In genomic region chr11:130721282-130721681, GRCh38 we compare ENCODE assay signal across 19 cellular contexts.
"Had no signal": no experiment of that assay in that cellular context is flagged by ENCODE, and none has a peak within 500 bp of the region (broad histone marks: within the 10 kb centered on the region; RNA-seq: fewer than 3 reads in every experiment).

No MANE protein-coding gene starts in this region.

- H3K9ac ChIP-seq: KMS-11 had no signal

- H3K36me3 ChIP-seq: SJCRH30 had no signal

- H3K4me1 Mint-ChIP-seq: IgD-negative memory B cell had no signal

- H3K27me3 Mint-ChIP-seq: IgD-negative memory B cell had no signal

- FAIRE-seq: K562 had no signal

- H3K4me3 Mint-ChIP-seq: IgD-negative memory B cell had no signal

- H3K9me3 ChIP-seq: SJCRH30 had no signal

- H3K27ac ChIP-seq: KMS-11, SJCRH30 had no signal

- ATAC-seq: K562, Right ventricle myocardium inferior had no signal

- H3K4me2 ChIP-seq: KMS-11 had no signal

- H3K27me3 ChIP-seq: SJCRH30 had no signal

- H3K27ac Mint-ChIP-seq: IgD-negative memory B cell had no signal

- H3K4me3 ChIP-seq: K562, SJCRH30 had no signal

- DNase-seq: Kasumi-1, MM.1S, NCI-H1092 treated with DMSO at 0.1 percent for 48 hours, NCI-H1436, NCI-H187, NCI-H2029, NCI-H2081 treated with DMSO at 0.1 percent for 48 hours, NCI-H2171, NCI-H345, NCI-H446 treated with DMSO at 0.1 percent for 48 hours, NCI-H510A treated with DMSO at 0.1 percent for 48 hours, NCI-H526 treated with DMSO at 0.1 percent for 48 hours, NCI-H774, SHP77 treated with DMSO at 0.1 percent for 48 hours, SJCRH30 had no signal
